In genomic region chr10:86725980-86726976, GRCh38 we compare ENCODE assay signal across 21 cellular contexts. TPM values are rescaled to one million over a fixed set of nuclear protein-coding genes. Genes with fewer than 3 reads are reported as not detected.
A peak's percentile ranks its signal among the peaks of the same experiment; 100 is the strongest.
DNase-seq lines count a peak whose midpoint lies in the region; ATAC-seq and TF ChIP-seq lines count a peak whose summit lies in the region.
"Had no signal": no experiment of that assay in that cellular context is flagged by ENCODE, and none has a peak within 500 bp of the region (broad histone marks: within the 10 kb centered on the region; RNA-seq: fewer than 3 reads in every experiment).

No MANE protein-coding gene starts in this region.

- H3K56ac ChIP-seq in IMR-90 (ENCODE audit: extremely low read depth, insufficient read depth, low read length): no peak overlapping the region

- no peak overlapping the region for H3K23ac ChIP-seq in IMR-90 (ENCODE audit: low read depth, low read length)

- no peak overlapping the region for H3K14ac ChIP-seq in IMR-90 (replicated peaks; ENCODE audit: low read depth, low read length)

- POLR2A ChIA-PET in IMR-90 (lab: Charles Lee; ENCODE audit: unreplicated experiment) (interaction anchor here (0.5 kb wide), 1 partner anchor 11 kb away, joined by 3 read pairs; no protein-coding TSS in a partner anchor), RWPE1 (lab: Yijun Ruan, JAX; ENCODE audit: low non-redundant PET) (no interaction called here)

- no peaks in the 10 kb centered on the region for H3K9me3 ChIP-seq in IMR-90 (ENCODE audit: control insufficient read depth, insufficient read depth, low read length)
- no peaks in the 10 kb centered on the region for H3K9me3 ChIP-seq in cardiac muscle cell (ENCODE audit: low read depth)
- H3K9me3 ChIP-seq in right cardiac atrium (ENCODE audit: control insufficient read depth, low read length): no peaks in the 10 kb centered on the region
- H3K9me3 ChIP-seq: A549, MG63 had no signal

- BruUV-seq in IMR-90 (replicated peaks; lab: Mats Ljungman, UMichigan): no TSS peak

- H3K27ac ChIP-seq in IMR-90 (ENCODE audit: insufficient read depth, low read length) (no peak overlapping the region), cardiac muscle cell (peak overlapping the region; percentile 99), right cardiac atrium (ENCODE audit: low read length) (peak overlapping the region; percentile 75), rectal smooth muscle tissue (ENCODE audit: low read depth, low read length) (peak overlapping the region; percentile 65), RWPE1 (no peak overlapping the region)
- H3K27ac ChIP-seq: A549, GM23248 had no signal

- H3K4me2 ChIP-seq in IMR-90 (ENCODE audit: low read depth, low read length): no peak overlapping the region
- H3K4me2 ChIP-seq: A549 had no signal

- H2BK5ac ChIP-seq in IMR-90 (ENCODE audit: low read depth, low read length, poor library complexity, severe bottlenecking): no peak overlapping the region

- no peaks in the 10 kb centered on the region; the same call in 1 of the 2 replicates for H3K4me1 ChIP-seq in IMR-90 (ENCODE audit: control insufficient read depth, insufficient read depth, low read length)
- H3K4me1 ChIP-seq in cardiac muscle cell (ENCODE audit: low read depth): no peaks in the 10 kb centered on the region
- H3K4me1 ChIP-seq in right cardiac atrium (ENCODE audit: control insufficient read depth, insufficient read depth, low read length): peaks cover 4% of the 10 kb centered on the region
- peaks cover 6% of the 10 kb centered on the region for H3K4me1 ChIP-seq in rectal smooth muscle tissue (ENCODE audit: control insufficient read depth, insufficient read depth, low read length)

- H3K4me3 ChIP-seq in IMR-90 (ENCODE audit: insufficient read depth, low read depth, low read length): no peak overlapping the region
- no peak overlapping the region for H3K4me3 ChIP-seq in cardiac muscle cell
- H3K4me3 ChIP-seq in right cardiac atrium (ENCODE audit: low read length): no peak overlapping the region
- no peak overlapping the region for H3K4me3 ChIP-seq in rectal smooth muscle tissue (ENCODE audit: low read length)
- H3K4me3 ChIP-seq: A549, GM23248, K562, MG63 had no signal

- no peak for DNase-seq in IMR-90
- no peak for DNase-seq in cardiac muscle cell (ENCODE audit: low read depth in 1 of 2, low spot score in 1 of 2)
- DNase-seq in right cardiac atrium: peak in 1 of 3 donors; percentile 67
- no peak for DNase-seq in GM19240 (ENCODE audit: insufficient read length, low spot score)
- no peak for DNase-seq in RWPE1 (ENCODE audit: low spot score)
- DNase-seq in putamen (ENCODE audit: low spot score): no peak
- DNase-seq: DMS79; GM23248; H9; HFFc6; MG63; NCI-H1417; NCI-H187; NCI-H2107; NK-92 treated with Interleukin-12 subunit alpha and Interleukin-12 subunit beta, amount 100 ng/mL, for 24 hours had no signal

- WGBS in IMR-90 (ENCODE audit: extremely low coverage in 2 of 2, insufficient read length in 1 of 2), 2 experiments: 93% methylated on average over 5 of the region's 15 CpGs; no CpG with 5 or more reads in 1 of the 2 experiments
- WGBS in right cardiac atrium: 68% methylated on average over 15 of the region's 15 CpGs

- no peak overlapping the region for H4K8ac ChIP-seq in IMR-90 (ENCODE audit: low read depth in 2 of 2, low read length in 2 of 2)

- H3K4ac ChIP-seq in IMR-90 (ENCODE audit: low read depth, low read length): no peak overlapping the region

- H3K9ac ChIP-seq in IMR-90 (ENCODE audit: low read depth, low read length) (no peak overlapping the region), rectal smooth muscle tissue (ENCODE audit: low read length) (no peak overlapping the region)
- H3K9ac ChIP-seq: GM23248 had no signal

- H2BK20ac ChIP-seq in IMR-90 (ENCODE audit: low read depth, low read length): no peak overlapping the region

- dilution Hi-C loops in IMR-90 (cut with HindIII; ENCODE audit: low sequenced_read_pairs, unreplicated experiment): no loop called here

- H4K5ac ChIP-seq in IMR-90 (ENCODE audit: low read depth, low read length): no peak overlapping the region

- H3K79me1 ChIP-seq in IMR-90 (ENCODE audit: low read depth in 1 of 2, low read length in 2 of 2): no peaks in the 10 kb centered on the region

- TF ChIP-seq POLR2A in IMR-90 (IDR thresholded peaks at IDR 0.05; ENCODE audit: low read depth, low read length): no peak

- CTCF ChIA-PET in IMR-90 (lab: Yijun Ruan, JAX) (no interaction called here), RWPE1 (lab: Yijun Ruan, JAX) (no interaction called here)

- in situ Hi-C loops in IMR-90 (cut with MboI; ENCODE audit: low sequenced_read_pairs): no loop called here

- H3K9me1 ChIP-seq in IMR-90 (ENCODE audit: insufficient read depth, low read length): peaks cover 7% of the 10 kb centered on the region; the same call in 1 of the 2 replicates

- H4K91ac ChIP-seq in IMR-90 (ENCODE audit: insufficient read depth, low read depth, low read length): no peak overlapping the region

- H3K36me3 ChIP-seq in IMR-90 (ENCODE audit: control insufficient read depth, insufficient read depth, low read length): no peaks in the 10 kb centered on the region
- peaks cover 71% of the 10 kb centered on the region for H3K36me3 ChIP-seq in cardiac muscle cell
- peaks cover 2% of the 10 kb centered on the region for H3K36me3 ChIP-seq in rectal smooth muscle tissue (ENCODE audit: control insufficient read depth, insufficient read depth, low read length)
- H3K36me3 ChIP-seq: MG63 had no signal

- H3K18ac ChIP-seq in IMR-90 (ENCODE audit: low read depth, low read length): no peak overlapping the region

- no peak for TF ChIP-seq CTCF in IMR-90 (conservative IDR thresholded peaks at IDR 0.05; ENCODE audit: low read depth, low read length)
- TF ChIP-seq CTCF in cardiac muscle cell (IDR thresholded peaks at IDR 0.05; ENCODE audit: low read depth, low read length): no peak
- TF ChIP-seq CTCF in RWPE1 (conservative IDR thresholded peaks at IDR 0.05; ENCODE audit: low read depth): no peak

- H2BK15ac ChIP-seq in IMR-90 (ENCODE audit: low read depth, low read length): no peak overlapping the region

- no peak overlapping the region for H2AFZ ChIP-seq in IMR-90 (replicated peaks; ENCODE audit: low read length, poor library complexity)
- H2AFZ ChIP-seq: GM23248 had no signal

- ATAC-seq in IMR-90 (ENCODE audit: low read depth): no peak
- peak; percentile 68 to 70 for ATAC-seq in right cardiac atrium
- no peak for ATAC-seq in GM19455 (IDR thresholded peaks at IDR 0.05; ENCODE audit: unreplicated experiment)
- ATAC-seq: A549, K562, Panc1 had no signal

- no peak overlapping the region for H2AK5ac ChIP-seq in IMR-90 (ENCODE audit: low read depth, low read length)

- 0 out of 2 replicates have a peak, but pooled peaks cover under 1% of the 10 kb centered on the region for H3K27me3 ChIP-seq in IMR-90 (ENCODE audit: control insufficient read depth, insufficient read depth, low read length)
- H3K27me3 ChIP-seq in cardiac muscle cell: no peaks in the 10 kb centered on the region
- no peaks in the 10 kb centered on the region for H3K27me3 ChIP-seq in right cardiac atrium (ENCODE audit: control insufficient read depth, insufficient read depth)
- no peaks in the 10 kb centered on the region for H3K27me3 ChIP-seq in rectal smooth muscle tissue (ENCODE audit: control insufficient read depth, insufficient read depth, low read length)
- H3K27me3 ChIP-seq: MG63 had no signal

- peak overlapping the region; percentile 43 for H2AK9ac ChIP-seq in IMR-90 (replicated peaks; ENCODE audit: low read depth, low read length, poor library complexity)

- intact Hi-C loops in IMR-90 (cut with micrococcal nuclease) (no loop called here), right cardiac atrium (cut with DNase I) (no loop called here)

- no peak overlapping the region for H2BK120ac ChIP-seq in IMR-90 (ENCODE audit: low read depth, low read length)

- H4K20me1 ChIP-seq in IMR-90 (ENCODE audit: insufficient read depth, low read length): no peaks in the 10 kb centered on the region

- TF ChIP-seq RAD21 in IMR-90 (IDR thresholded peaks at IDR 0.05; ENCODE audit: low read length): no peak

TF ChIP-seq in IMR-90, 13 proteins besides CTCF, POLR2A, EP300 and RAD21 (continues in another document):
- TF ChIP-seq SMC3 (IDR thresholded peaks at IDR 0.05; ENCODE audit: low read depth, low read length) (no peak), ELK1 (IDR thresholded peaks at IDR 0.05; ENCODE audit: borderline replicate concordance, low read depth, low read length) (no peak), CEBPB (IDR thresholded peaks at IDR 0.05; ENCODE audit: low read depth, low read length) (no peak), FOS (IDR thresholded peaks at IDR 0.05; ENCODE audit: low read depth, low read length) (no peak), BHLHE40 (IDR thresholded peaks at IDR 0.05; ENCODE audit: low read depth, low read length) (no peak), MAFK (IDR thresholded peaks at IDR 0.05; ENCODE audit: low read depth, low read length) (no peak), RFX5 (IDR thresholded peaks at IDR 0.05; ENCODE audit: low read depth, low read length) (no peak), RCOR1 (IDR thresholded peaks at IDR 0.05; ENCODE audit: insufficient replicate concordance, low read length) (no peak), CHD1 (IDR thresholded peaks at IDR 0.05; ENCODE audit: low read depth, low read length) (no peak)

RNA-seq across cellular contexts. Expression of gene BMPR1A, which starts 30.1 kb away (rescaled TPM):
- total RNA-seq in IMR-90 (2012; rRNA removed): 93.7 and 94.7 TPM in 2 replicates
- 13.5 and 15.9 TPM in 2 replicates for polyA plus RNA-seq in IMR-90 (2012; rRNA removed)
- polyA plus RNA-seq in IMR-90 (2012; cell fraction: cytosol; rRNA removed): 3.4 and 4.9 TPM in 2 replicates
- polyA plus RNA-seq in IMR-90 (2012; cell fraction: nucleus; rRNA removed; ENCODE audit: low replicate concordance): 1.3 and 16.0 TPM in 2 replicates
- total RNA-seq in cardiac muscle cell: 37.0 and 39.4 TPM in 2 replicates
- 35.6 and 54.2 TPM in 2 replicates for polyA plus RNA-seq in cardiac muscle cell
- 10 to 100 TPM; 60.4 to 92.0 (median 65.6) TPM for total RNA-seq in right cardiac atrium
- 10.8 TPM for polyA plus RNA-seq in right cardiac atrium

RNA-seq across cellular contexts. Expression of gene LDB3, which starts 58.0 kb away (rescaled TPM):
- total RNA-seq in IMR-90 (2012; rRNA removed): 0.28 and 0.36 TPM in 2 replicates
- polyA plus RNA-seq in IMR-90 (2012; rRNA removed): 2.6 and 3.2 TPM in 2 replicates
- 1.6 and 1.7 TPM in 2 replicates for polyA plus RNA-seq in IMR-90 (2012; cell fraction: cytosol; rRNA removed)
- polyA plus RNA-seq in IMR-90 (2012; cell fraction: nucleus; rRNA removed; ENCODE audit: low replicate concordance): 2.6 and 4.0 TPM in 2 replicates
- 202 and 213 TPM in 2 replicates for total RNA-seq in cardiac muscle cell
- polyA plus RNA-seq in cardiac muscle cell: 266 and 317 TPM in 2 replicates
- total RNA-seq in right cardiac atrium: 1,000 to 10,000 TPM in 1 of 4 donors, 100 to 1,000 TPM in 3; 738 to 1,111 (median 934) TPM
- 1,223 TPM for polyA plus RNA-seq in right cardiac atrium
- total RNA-seq: K562 had no signal
- polyA plus RNA-seq: CD14-positive monocyte had no signal

Comparison
In these comparisons a context has a peak if more than half of its experiments do, and no peak if none do; other contexts are left out.
1. ATAC-seq: peak in right cardiac atrium (2 of 2); none in IMR-90 (single experiment) and GM19455 (single experiment).
2. H3K27ac ChIP-seq: peak in cardiac muscle cell (single experiment), right cardiac atrium (single experiment) and rectal smooth muscle tissue (single experiment); none in IMR-90 (single experiment) and RWPE1 (single experiment).
3. RNA of gene LDB3, which starts 58.0 kb away (total RNA-seq): 738 to 1,111 TPM in right cardiac atrium and 202 to 213 TPM in cardiac muscle cell; 0.28 to 0.36 TPM in IMR-90; every median in the first group is over 100 times any median in the second.